Comparison of ENCODE assay signal across 8 cellular contexts in genomic region chr17:39461113-39461910, GRCh38. TPM values are rescaled to one million over a fixed set of nuclear protein-coding genes. Genes with fewer than 3 reads are reported as not detected.
DNase-seq lines count a peak whose midpoint lies in the region; ATAC-seq, FAIRE-seq and TF ChIP-seq lines count a peak whose summit lies in the region.

Gene CDK12, plus strand, starts transcription at chr17:39461486. Its CDS starts 586 bp downstream, at chr17:39462072.

- H3K27ac ChIP-seq in KOPT-K1 (ENCODE audit: low read depth, low read length, poor library complexity, severe bottlenecking) (peak within 1 kb of the TSS; percentile 90), esophagus muscularis mucosa (replicated peaks in 1 of 4) (peak within 1 kb of the TSS; percentile 94 to 100 (median 98)), muscle layer of duodenum (ENCODE audit: low read length) (peak within 1 kb of the TSS; percentile 94)

- H3K9me3 ChIP-seq in KOPT-K1 (ENCODE audit: insufficient read depth, low read length, poor library complexity, severe bottlenecking) (no peaks in the 10 kb centered on the region), esophagus muscularis mucosa (no peaks in the 10 kb centered on the region), muscle layer of duodenum (ENCODE audit: control insufficient read depth in 1 of 2, low read length in 2 of 2) (no peaks in the 10 kb centered on the region)

- 2% methylated on average over 49 of the region's 49 CpGs for WGBS in esophagus muscularis mucosa

- H3K27me3 Mint-ChIP-seq in activated T-cell treated with anti-CD3 and anti-CD28 coated beads, Interleukin-2, amount 50 U/mL, for 72 hours (ENCODE audit: low read depth), result no peaks in the 10 kb centered on the region

- TF ChIP-seq CTCF in esophagus muscularis mucosa (IDR thresholded peaks at IDR 0.05), result peak in 1 of 3 experiments; percentile 51

- peaks cover 30 to 42% (median 40%) of the 10 kb centered on the region in 4 donors for H3K4me1 ChIP-seq in esophagus muscularis mucosa
- peaks cover 6 to 25% of the 10 kb centered on the region in 2 donors for H3K4me1 ChIP-seq in muscle layer of duodenum (ENCODE audit: control insufficient read depth in 1 of 2, insufficient read depth in 2 of 2, low read length in 2 of 2)

- no peaks in the 10 kb centered on the region for H3K9me3 Mint-ChIP-seq in activated T-cell treated with anti-CD3 and anti-CD28 coated beads, Interleukin-2, amount 50 U/mL, for 72 hours

- no peaks in the 10 kb centered on the region for H3K27me3 ChIP-seq in esophagus muscularis mucosa
- H3K27me3 ChIP-seq in muscle layer of duodenum (ENCODE audit: low read depth, low read length), result no peaks in the 10 kb centered on the region

- peaks cover 44% of the 10 kb centered on the region for H3K4me1 Mint-ChIP-seq in activated T-cell treated with anti-CD3 and anti-CD28 coated beads, Interleukin-2, amount 50 U/mL, for 72 hours (ENCODE audit: low read depth)

- peak within 1 kb of the TSS; percentile 84 to 94 for H3K4me3 Mint-ChIP-seq in activated T-cell treated with anti-CD3 and anti-CD28 coated beads, Interleukin-2, amount 50 U/mL, for 72 hours

- DNase-seq in DMS53 (lab: John Stamatoyannopoulos, UW) (peak; percentile 99), RCC 7860 (ENCODE audit: low spot score) (peak; percentile 96), esophagus muscularis mucosa (ENCODE audit: extremely low spot score) (peak; percentile 99)
- peak; percentile 94 to 95 for DNase-seq in activated T-cell treated with anti-CD3 and anti-CD28 coated beads, Interleukin-2, amount 50 U/mL, for 72 hours
- peak; percentile 87 to 94 for DNase-seq in stimulated activated CD8-positive, alpha-beta memory T cell treated with anti-CD3 and anti-CD28 coated beads, Interleukin-7, amount 100 ng/mL, for 4 hours (ENCODE audit: low read depth in 2 of 2)

- H3K4me3 ChIP-seq in esophagus muscularis mucosa, result peak within 1 kb of the TSS; percentile 70 to 98 (median 92)
- H3K4me3 ChIP-seq in muscle layer of duodenum (ENCODE audit: low read depth in 1 of 2, low read length in 2 of 2), result peak within 1 kb of the TSS; percentile 86 to 94

- ATAC-seq in GM21737 (IDR thresholded peaks at IDR 0.05; ENCODE audit: unreplicated experiment), result peak; percentile 65
- ATAC-seq in activated T-cell treated with anti-CD3 and anti-CD28 coated beads, Interleukin-2, amount 50 U/mL, for 72 hours (replicated peaks in 1 of 2), result peak; percentile 90 to 91

- H3K36me3 ChIP-seq in KOPT-K1 (ENCODE audit: insufficient read depth, low read length), result peaks cover 20% of the 10 kb centered on the region
- H3K36me3 ChIP-seq in esophagus muscularis mucosa, result peaks cover 0 to 7% (median 0%) of the 10 kb centered on the region in 4 donors
- peaks cover 0 to 4% of the 10 kb centered on the region in 2 donors for H3K36me3 ChIP-seq in muscle layer of duodenum (ENCODE audit: control insufficient read depth in 1 of 2, insufficient read depth in 2 of 2, low read length in 2 of 2)

- peak within 1 kb of the TSS; percentile 99 for H3K27ac Mint-ChIP-seq in activated T-cell treated with anti-CD3 and anti-CD28 coated beads, Interleukin-2, amount 50 U/mL, for 72 hours

- TF ChIP-seq POLR2A in esophagus muscularis mucosa (IDR thresholded peaks at IDR 0.05; ENCODE audit: low read depth), result peak; percentile 59

- peaks cover 9 to 10% of the 10 kb centered on the region in 2 donors for H3K36me3 Mint-ChIP-seq in activated T-cell treated with anti-CD3 and anti-CD28 coated beads, Interleukin-2, amount 50 U/mL, for 72 hours (ENCODE audit: insufficient read depth in 2 of 2)

- intact Hi-C loops in esophagus muscularis mucosa (cut with DNase I), result no loop called here

- no peak for TF ChIP-seq EP300 in esophagus muscularis mucosa (IDR thresholded peaks at IDR 0.05)

- peak; percentile 91 for FAIRE-seq in RCC 7860 (lab: Jason Lieb, UNC)

RNA-seq across cellular contexts. Expression of gene CDK12, which starts in this region (rescaled TPM):
- total RNA-seq in activated T-cell treated with anti-CD3 and anti-CD28 coated beads, Interleukin-2, amount 50 U/mL, for 72 hours, result 10 to 100 TPM; 69.4 to 75.9 TPM
- total RNA-seq in esophagus muscularis mucosa, result 10 to 100 TPM; 28.2 to 35.2 (median 30.4) TPM

Comparison
In these comparisons a context has a peak if more than half of its experiments do, and no peak if none do; other contexts are left out.
1. Peak in every context shown above with its lines: DNase-seq, ATAC-seq, H3K4me3 ChIP-seq and H3K27ac ChIP-seq.